ENCODE assay signal across 8 cellular contexts in the genomic region with DNA sequence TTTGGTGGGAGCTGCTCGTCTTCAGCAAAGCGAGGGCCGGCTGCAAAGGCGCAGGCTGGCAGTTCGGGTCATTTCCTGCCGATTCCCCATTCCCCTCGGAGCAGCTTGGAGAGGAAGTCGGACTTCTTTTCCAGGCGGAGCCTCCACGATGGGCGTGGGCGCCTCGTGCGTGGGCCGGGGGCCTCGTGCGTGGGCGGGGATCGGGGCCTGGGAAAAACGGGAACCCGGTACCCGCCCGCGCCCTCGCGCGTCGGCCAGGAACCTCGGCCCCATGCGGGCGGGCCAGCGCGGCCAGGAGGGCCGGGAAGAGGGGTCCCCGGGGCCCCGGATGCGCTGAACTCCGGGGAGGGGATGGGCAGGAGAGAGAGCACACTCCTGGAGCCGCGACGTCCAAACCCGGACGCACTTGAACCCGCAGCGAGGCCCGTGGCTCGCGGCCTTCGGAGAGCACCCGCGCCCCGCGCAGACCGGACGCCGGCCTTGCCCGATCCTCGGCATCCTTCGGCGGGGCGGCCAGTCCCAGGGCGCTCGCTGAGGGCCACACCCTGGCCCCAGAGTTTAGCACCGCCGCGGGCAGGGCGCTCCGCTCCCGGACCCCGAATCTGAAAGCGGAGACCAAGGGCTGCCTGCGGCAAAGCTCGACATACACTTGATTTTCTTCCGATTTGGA.
DNase-seq lines count a peak whose midpoint lies in the region; ATAC-seq and TF ChIP-seq lines count a peak whose summit lies in the region.

No MANE protein-coding gene starts in this region.

- no peaks in the 10 kb centered on the region for H3K9me3 Mint-ChIP-seq in stimulated activated memory B cell treated with anti-CD40 and anti-IgM and Interleukin-4, amounts not matched to agents 10 μg/mL and 1 μg/mL and 100 μg/mL, for 72 hours

- peaks cover 15% of the 10 kb centered on the region for H3K27me3 ChIP-seq in brain microvascular endothelial cell (replicated peaks)
- no peaks in the 10 kb centered on the region for H3K27me3 ChIP-seq in kidney epithelial cell (ENCODE audit: control insufficient read depth, insufficient read depth, low read length)

- in situ Hi-C loops in brain microvascular endothelial cell (cut with HindIII; ENCODE audit: low pct_ligation_motif_present, low sequenced_read_pairs): loop anchor here (25.0 kb wide), 1 partner anchor 500 kb away; a partner anchor contains a TSS

- no peak overlapping the region for H3K27ac Mint-ChIP-seq in stimulated activated memory B cell treated with anti-CD40 and anti-IgM and Interleukin-4, amounts not matched to agents 10 μg/mL and 1 μg/mL and 100 μg/mL, for 72 hours

- TF ChIP-seq CTCF in brain microvascular endothelial cell (IDR thresholded peaks at IDR 0.05; ENCODE audit: low read depth, low read length, missing control alignments) (no peak), kidney epithelial cell (IDR thresholded peaks at IDR 0.05; ENCODE audit: insufficient read depth, low read length, poor library complexity, severe bottlenecking) (no peak)

- H3K27ac ChIP-seq in brain microvascular endothelial cell: no peak overlapping the region

- DNase-seq in activated CD4-positive, alpha-beta T cell treated with anti-CD3 and anti-CD28 coated beads for 48 hours: peak; percentile 4
- no peak for DNase-seq in activated CD4-positive, alpha-beta T cell treated with anti-CD3 and anti-CD28 coated beads, Interleukin-2, amount 50 U/mL, for 1 hour
- DNase-seq in NCI-H345 (lab: John Stamatoyannopoulos, UW): peak; percentile 46
- no peak for DNase-seq in brain microvascular endothelial cell
- DNase-seq in kidney epithelial cell (ENCODE audit: low read depth): no peak
- no peak for DNase-seq in HT-29 (ENCODE audit: low spot score)

- H3K4me3 Mint-ChIP-seq in stimulated activated memory B cell treated with anti-CD40 and anti-IgM and Interleukin-4, amounts not matched to agents 10 μg/mL and 1 μg/mL and 100 μg/mL, for 72 hours: peak overlapping the region; percentile 74

- ATAC-seq in HG02571 (IDR thresholded peaks at IDR 0.05; ENCODE audit: unreplicated experiment): peak; percentile 29
- ATAC-seq in stimulated activated memory B cell treated with anti-CD40 and anti-IgM and Interleukin-4, amounts not matched to agents 10 μg/mL and 1 μg/mL and 100 μg/mL, for 72 hours: peak; percentile 39

- H3K4me3 ChIP-seq in brain microvascular endothelial cell (ENCODE audit: low read depth, low read length): peak overlapping the region; percentile 62
- H3K4me3 ChIP-seq in kidney epithelial cell (ENCODE audit: low read depth, low read length): peak overlapping the region; percentile 46

- no peaks in the 10 kb centered on the region for H3K36me3 ChIP-seq in brain microvascular endothelial cell (replicated peaks)
- H3K36me3 ChIP-seq in kidney epithelial cell (ENCODE audit: control insufficient read depth, insufficient read depth, low read length): no peaks in the 10 kb centered on the region

- peaks cover 33% of the 10 kb centered on the region for H3K27me3 Mint-ChIP-seq in stimulated activated memory B cell treated with anti-CD40 and anti-IgM and Interleukin-4, amounts not matched to agents 10 μg/mL and 1 μg/mL and 100 μg/mL, for 72 hours

- H3K4me1 Mint-ChIP-seq in stimulated activated memory B cell treated with anti-CD40 and anti-IgM and Interleukin-4, amounts not matched to agents 10 μg/mL and 1 μg/mL and 100 μg/mL, for 72 hours: peaks cover 8% of the 10 kb centered on the region

- no peaks in the 10 kb centered on the region for H3K36me3 Mint-ChIP-seq in stimulated activated memory B cell treated with anti-CD40 and anti-IgM and Interleukin-4, amounts not matched to agents 10 μg/mL and 1 μg/mL and 100 μg/mL, for 72 hours

Comparison
In these comparisons a context has a peak if more than half of its experiments do, and no peak if none do; other contexts are left out.
1. DNase-seq: peak in activated CD4-positive, alpha-beta T cell treated with anti-CD3 and anti-CD28 coated beads for 48 hours (single experiment) and NCI-H345 (single experiment); none in activated CD4-positive, alpha-beta T cell treated with anti-CD3 and anti-CD28 coated beads, Interleukin-2, amount 50 U/mL, for 1 hour (single experiment), brain microvascular endothelial cell (single experiment), kidney epithelial cell (single experiment) and HT-29 (single experiment).